Comparison of ENCODE assay signal across 11 cellular contexts in the genomic region with DNA sequence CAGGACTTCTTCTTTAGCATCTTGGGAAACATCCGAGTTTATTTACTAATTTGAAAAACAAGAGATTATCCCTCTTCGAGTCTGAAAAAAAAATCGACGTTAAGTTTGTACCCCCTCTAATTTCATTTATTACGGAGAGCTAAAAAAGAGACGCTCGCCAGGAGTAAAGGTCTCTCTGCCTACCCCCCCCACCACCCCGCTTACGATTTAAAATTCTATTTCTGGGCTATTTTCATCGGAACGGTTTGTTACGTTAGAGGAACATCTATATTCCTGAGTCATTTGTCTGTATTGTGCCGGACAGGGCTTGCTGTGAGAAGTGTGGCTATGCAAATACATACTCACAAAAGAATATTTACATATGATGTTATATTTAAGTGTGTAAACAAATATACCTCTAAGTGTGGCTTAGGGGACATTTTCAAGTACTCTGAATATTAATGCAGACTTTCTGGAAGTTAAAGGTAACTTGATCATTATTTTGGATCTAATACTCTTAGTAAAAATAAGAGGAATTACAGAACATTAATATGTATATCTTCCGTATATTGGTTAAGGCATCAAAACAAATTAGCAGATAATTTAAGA. TPM values are rescaled to one million over a fixed set of nuclear protein-coding genes. Genes with fewer than 3 reads are reported as not detected.
DNase-seq lines count a peak whose midpoint lies in the region; ATAC-seq, FAIRE-seq and TF ChIP-seq lines count a peak whose summit lies in the region.
"Had no signal": no experiment of that assay in that cellular context is flagged by ENCODE, and none has a peak within 500 bp of the region (broad histone marks: within the 10 kb centered on the region; RNA-seq: fewer than 3 reads in every experiment).

No MANE protein-coding gene starts in this region.

- no peak overlapping the region for H3K27ac ChIP-seq in substantia nigra (ENCODE audit: low read depth, low read length, poor library complexity, severe bottlenecking)

- peak overlapping the region; percentile 92 for H3K4me3 Mint-ChIP-seq in activated T-cell treated with anti-CD3 and anti-CD28 coated beads, Interleukin-2, amount 50 U/mL, for 72 hours
- peak overlapping the region; percentile 79 to 90 for H3K4me3 Mint-ChIP-seq in stimulated activated naive B cell treated with anti-CD40 and anti-IgM and Interleukin-4, amounts not matched to agents 10 μg/mL and 1 μg/mL and 100 μg/mL, for 72 hours

- H3K36me3 Mint-ChIP-seq in activated T-cell treated with anti-CD3 and anti-CD28 coated beads, Interleukin-2, amount 50 U/mL, for 72 hours (ENCODE audit: insufficient read depth in 2 of 2): peaks cover 2% of the 10 kb centered on the region in 2 donors
- H3K36me3 Mint-ChIP-seq in stimulated activated naive B cell treated with anti-CD40 and anti-IgM and Interleukin-4, amounts not matched to agents 10 μg/mL and 1 μg/mL and 100 μg/mL, for 72 hours: peaks cover 6 to 17% of the 10 kb centered on the region in 2 donors

- FAIRE-seq in GM12892 (lab: Jason Lieb, UNC): no peak
- FAIRE-seq: bronchial epithelial cell had no signal

- no peak for DNase-seq in activated T-cell treated with anti-CD3 and anti-CD28 coated beads, Interleukin-2, amount 50 U/mL, for 72 hours
- DNase-seq in activated T-cell treated with anti-CD3 and anti-CD28 coated beads, Interleukin-2, amount 50 U/mL, for 48 hours: no peak
- DNase-seq in NCI-H146 treated with DMSO at 0.1 percent for 48 hours (lab: John Stamatoyannopoulos, UW; ENCODE audit: unreplicated experiment) (peak; percentile 52), dermis blood vessel endothelial cell (peak; percentile 16), substantia nigra (lab: John Stamatoyannopoulos, UW) (no peak), GM12892 (ENCODE audit: insufficient read length) (no peak)
- DNase-seq in stimulated activated naive B cell treated with anti-CD40 and anti-IgM and Interleukin-4, amounts not matched to agents 10 μg/mL and 1 μg/mL and 100 μg/mL, for 72 hours: no peak
- DNase-seq: hippocampal formation, NCI-H2107 had no signal

- H3K4me1 Mint-ChIP-seq in activated T-cell treated with anti-CD3 and anti-CD28 coated beads, Interleukin-2, amount 50 U/mL, for 72 hours (ENCODE audit: low read depth): peaks cover 68% of the 10 kb centered on the region
- H3K4me1 Mint-ChIP-seq in stimulated activated naive B cell treated with anti-CD40 and anti-IgM and Interleukin-4, amounts not matched to agents 10 μg/mL and 1 μg/mL and 100 μg/mL, for 72 hours: peaks cover 41 to 71% of the 10 kb centered on the region in 2 donors

- no peak for ATAC-seq in activated T-cell treated with anti-CD3 and anti-CD28 coated beads, Interleukin-2, amount 50 U/mL, for 72 hours (replicated peaks in 1 of 2)
- no peak for ATAC-seq in stimulated activated naive B cell treated with anti-CD40 and anti-IgM and Interleukin-4, amounts not matched to agents 10 μg/mL and 1 μg/mL and 100 μg/mL, for 72 hours (replicated peaks)
- no peak for ATAC-seq in GM19351 (IDR thresholded peaks at IDR 0.05; ENCODE audit: unreplicated experiment)

- H3K27ac Mint-ChIP-seq in activated T-cell treated with anti-CD3 and anti-CD28 coated beads, Interleukin-2, amount 50 U/mL, for 72 hours: no peak overlapping the region
- peak overlapping the region; percentile 31 for H3K27ac Mint-ChIP-seq in stimulated activated naive B cell treated with anti-CD40 and anti-IgM and Interleukin-4, amounts not matched to agents 10 μg/mL and 1 μg/mL and 100 μg/mL, for 72 hours

- H3K9me3 Mint-ChIP-seq in activated T-cell treated with anti-CD3 and anti-CD28 coated beads, Interleukin-2, amount 50 U/mL, for 72 hours: no peaks in the 10 kb centered on the region
- peaks cover 5 to 8% of the 10 kb centered on the region in 2 donors for H3K9me3 Mint-ChIP-seq in stimulated activated naive B cell treated with anti-CD40 and anti-IgM and Interleukin-4, amounts not matched to agents 10 μg/mL and 1 μg/mL and 100 μg/mL, for 72 hours

- no peak for TF ChIP-seq POLR2A in GM12892 (IDR thresholded peaks at IDR 0.05; ENCODE audit: low read depth, low read length)

- peaks cover 61% of the 10 kb centered on the region for H3K27me3 Mint-ChIP-seq in activated T-cell treated with anti-CD3 and anti-CD28 coated beads, Interleukin-2, amount 50 U/mL, for 72 hours (ENCODE audit: low read depth)
- H3K27me3 Mint-ChIP-seq in stimulated activated naive B cell treated with anti-CD40 and anti-IgM and Interleukin-4, amounts not matched to agents 10 μg/mL and 1 μg/mL and 100 μg/mL, for 72 hours: peaks cover 47 to 48% of the 10 kb centered on the region in 2 donors

RNA-seq across cellular contexts. Expression of gene SHOX2, which starts 1.4 kb away (rescaled TPM):
- total RNA-seq in activated T-cell treated with anti-CD3 and anti-CD28 coated beads, Interleukin-2, amount 50 U/mL, for 72 hours: under 1 TPM in 1 of 2 donors, not detected in 1; 0.14 TPM
- not detected in 2 replicates for total RNA-seq in dermis blood vessel endothelial cell
- polyA plus RNA-seq in GM12892 (2012; ENCODE audit: missing spikeins): 0.17 TPM
- total RNA-seq: bronchial epithelial cell had no signal

RNA-seq across cellular contexts. Expression of gene RSRC1, which starts 2.3 kb away (rescaled TPM):
- total RNA-seq in activated T-cell treated with anti-CD3 and anti-CD28 coated beads, Interleukin-2, amount 50 U/mL, for 72 hours: 10 to 100 TPM; 35.6 to 45.8 TPM
- total RNA-seq in dermis blood vessel endothelial cell: 35.7 and 47.4 TPM in 2 replicates
- polyA plus RNA-seq in GM12892 (2012; ENCODE audit: missing spikeins): 33.7 TPM

Comparison
In these comparisons a context has a peak if more than half of its experiments do, and no peak if none do; other contexts are left out.
1. DNase-seq: peak in NCI-H146 treated with DMSO at 0.1 percent for 48 hours (single experiment) and dermis blood vessel endothelial cell (single experiment); none in activated T-cell treated with anti-CD3 and anti-CD28 coated beads, Interleukin-2, amount 50 U/mL, for 72 hours (0 of 2), activated T-cell treated with anti-CD3 and anti-CD28 coated beads, Interleukin-2, amount 50 U/mL, for 48 hours (0 of 2), stimulated activated naive B cell treated with anti-CD40 and anti-IgM and Interleukin-4, amounts not matched to agents 10 μg/mL and 1 μg/mL and 100 μg/mL, for 72 hours (single experiment), substantia nigra (0 of 49) and GM12892 (single experiment).